1 cellular context compared by ENCODE assay signal in the genomic region with DNA sequence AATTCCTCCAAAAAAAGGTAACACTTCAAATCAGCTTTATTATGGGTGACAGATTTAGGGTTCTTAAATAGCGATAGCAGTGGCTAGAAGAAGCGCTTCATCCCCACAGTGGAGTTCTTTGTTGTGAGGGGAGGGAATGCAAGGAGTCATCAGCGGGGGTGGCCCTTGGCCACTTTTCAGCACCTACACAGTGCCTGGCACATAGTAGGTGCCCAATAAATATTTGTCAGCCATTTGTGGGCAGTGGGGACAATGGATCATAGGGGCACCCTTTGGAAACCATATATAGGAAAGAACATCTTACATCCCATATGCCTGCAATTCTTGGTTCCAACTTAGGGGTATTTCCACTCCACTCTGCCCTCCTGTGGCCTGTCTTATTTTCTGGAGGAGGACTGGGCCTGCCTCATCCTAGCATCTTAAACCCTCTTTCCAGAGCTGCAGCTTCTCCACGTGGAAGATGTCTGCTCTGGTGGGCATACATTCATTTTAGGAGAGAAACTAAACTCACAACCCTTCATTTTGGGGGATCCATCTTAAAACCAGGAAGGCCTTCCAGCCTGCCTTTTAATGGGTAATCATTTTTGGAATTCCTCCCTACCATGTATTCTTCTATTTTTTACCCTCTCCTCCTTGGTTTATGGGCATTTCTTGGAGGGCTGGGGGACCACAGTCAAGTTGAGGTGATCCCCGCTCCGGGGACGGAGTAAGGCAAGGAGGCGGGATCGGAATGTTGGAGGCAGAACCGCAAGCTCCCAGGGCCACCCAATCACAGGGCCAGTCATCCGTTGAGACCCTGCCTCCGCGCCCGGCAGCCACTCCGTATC.
TF ChIP-seq lines count a peak whose summit lies in the region.

No MANE protein-coding gene starts in this region.

TF ChIP-seq in HepG2, 621 proteins besides CTCF, POLR2A, EP300 and RAD21 (continued from another document and continues in another):
- TF ChIP-seq ZNF687 (CRISPR knock-in tag; IDR thresholded peaks at IDR 0.05) (no peak), DPF2 (CRISPR knock-in tag; IDR thresholded peaks at IDR 0.05; ENCODE audit: borderline replicate concordance, low read depth) (no peak), TOE1 (CRISPR knock-in tag; IDR thresholded peaks at IDR 0.05) (no peak), ZNF446 (CRISPR knock-in tag; IDR thresholded peaks at IDR 0.05) (no peak), NR0B2 (CRISPR knock-in tag; IDR thresholded peaks at IDR 0.05) (no peak), KLF16 (CRISPR knock-in tag; IDR thresholded peaks at IDR 0.05) (no peak), PHF21A (CRISPR knock-in tag; IDR thresholded peaks at IDR 0.05) (no peak), MXI1 (IDR thresholded peaks at IDR 0.05; ENCODE audit: borderline replicate concordance, low read depth, low read length) (no peak), FOXJ3 (CRISPR knock-in tag; IDR thresholded peaks at IDR 0.05; ENCODE audit: borderline replicate concordance) (no peak), NR2F2 (IDR thresholded peaks at IDR 0.05; ENCODE audit: borderline replicate concordance, low read depth) (no peak), BORCS8-MEF2B (CRISPR knock-in tag; IDR thresholded peaks at IDR 0.05) (no peak), RBAK (CRISPR knock-in tag; IDR thresholded peaks at IDR 0.05) (no peak), TAF15 (IDR thresholded peaks at IDR 0.05; ENCODE audit: low read depth, low read length, poor library complexity, severe bottlenecking) (no peak), ZKSCAN1 (IDR thresholded peaks at IDR 0.05; ENCODE audit: low read length) (peak; percentile 86), ZNF775 (CRISPR knock-in tag; IDR thresholded peaks at IDR 0.05; ENCODE audit: borderline replicate concordance) (no peak), MYPOP (CRISPR knock-in tag; IDR thresholded peaks at IDR 0.05) (no peak; the same call in 1 of the 2 replicates), ZNF780A (CRISPR knock-in tag; IDR thresholded peaks at IDR 0.05) (no peak), ZNF235 (CRISPR knock-in tag; IDR thresholded peaks at IDR 0.05; ENCODE audit: borderline replicate concordance) (no peak), ZNF382 (CRISPR knock-in tag; IDR thresholded peaks at IDR 0.05; ENCODE audit: borderline replicate concordance) (no peak), POLR2AphosphoS2 (IDR thresholded peaks at IDR 0.05; ENCODE audit: low read depth, low read length) (no peak), ZBTB20 (CRISPR knock-in tag; IDR thresholded peaks at IDR 0.05; ENCODE audit: borderline replicate concordance, low read depth) (no peak), ZNF772 (CRISPR knock-in tag; IDR thresholded peaks at IDR 0.05) (no peak; the same call in 1 of the 2 replicates), EED (CRISPR knock-in tag; IDR thresholded peaks at IDR 0.05) (no peak), ZNF121 (CRISPR knock-in tag; IDR thresholded peaks at IDR 0.05) (no peak), MTF1 (CRISPR knock-in tag; IDR thresholded peaks at IDR 0.05) (no peak), SIX1 (CRISPR knock-in tag; IDR thresholded peaks at IDR 0.05; ENCODE audit: borderline replicate concordance) (0 out of 2 replicates have a peak, but pooled peaks have one; percentile 12), ZNF556 (CRISPR knock-in tag; IDR thresholded peaks at IDR 0.05; ENCODE audit: borderline replicate concordance) (no peak), TEAD3 (CRISPR knock-in tag; optimal IDR thresholded peaks at IDR 0.05; ENCODE audit: borderline replicate concordance) (peak; percentile 79), HHEX (CRISPR knock-in tag; IDR thresholded peaks at IDR 0.05) (no peak), TEF (CRISPR knock-in tag; IDR thresholded peaks at IDR 0.05) (0 out of 2 replicates have a peak, but pooled peaks have one; percentile 22), CHD4 (IDR thresholded peaks at IDR 0.05; ENCODE audit: borderline replicate concordance, low read length) (peak; percentile 80), ZNF703 (CRISPR knock-in tag; IDR thresholded peaks at IDR 0.05; ENCODE audit: borderline replicate concordance) (no peak)
- TF ChIP-seq, protein P1, sequence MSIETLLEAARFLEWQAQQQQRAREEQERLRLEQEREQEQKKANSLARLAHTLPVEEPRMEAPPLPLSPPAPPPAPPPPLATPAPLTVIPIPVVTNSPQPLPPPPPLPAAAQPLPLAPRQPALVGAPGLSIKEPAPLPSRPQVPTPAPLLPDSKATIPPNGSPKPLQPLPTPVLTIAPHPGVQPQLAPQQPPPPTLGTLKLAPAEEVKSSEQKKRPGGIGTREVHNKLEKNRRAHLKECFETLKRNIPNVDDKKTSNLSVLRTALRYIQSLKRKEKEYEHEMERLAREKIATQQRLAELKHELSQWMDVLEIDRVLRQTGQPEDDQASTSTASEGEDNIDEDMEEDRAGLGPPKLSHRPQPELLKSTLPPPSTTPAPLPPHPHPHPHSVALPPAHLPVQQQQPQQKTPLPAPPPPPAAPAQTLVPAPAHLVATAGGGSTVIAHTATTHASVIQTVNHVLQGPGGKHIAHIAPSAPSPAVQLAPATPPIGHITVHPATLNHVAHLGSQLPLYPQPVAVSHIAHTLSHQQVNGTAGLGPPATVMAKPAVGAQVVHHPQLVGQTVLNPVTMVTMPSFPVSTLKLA (IDR thresholded peaks at IDR 0.05): no peak
- TF ChIP-seq, protein P2, sequence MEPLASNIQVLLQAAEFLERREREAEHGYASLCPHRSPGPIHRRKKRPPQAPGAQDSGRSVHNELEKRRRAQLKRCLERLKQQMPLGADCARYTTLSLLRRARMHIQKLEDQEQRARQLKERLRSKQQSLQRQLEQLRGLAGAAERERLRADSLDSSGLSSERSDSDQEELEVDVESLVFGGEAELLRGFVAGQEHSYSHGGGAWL (CRISPR knock-in tag; IDR thresholded peaks at IDR 0.05): no peak
- TF ChIP-seq, protein P3, sequence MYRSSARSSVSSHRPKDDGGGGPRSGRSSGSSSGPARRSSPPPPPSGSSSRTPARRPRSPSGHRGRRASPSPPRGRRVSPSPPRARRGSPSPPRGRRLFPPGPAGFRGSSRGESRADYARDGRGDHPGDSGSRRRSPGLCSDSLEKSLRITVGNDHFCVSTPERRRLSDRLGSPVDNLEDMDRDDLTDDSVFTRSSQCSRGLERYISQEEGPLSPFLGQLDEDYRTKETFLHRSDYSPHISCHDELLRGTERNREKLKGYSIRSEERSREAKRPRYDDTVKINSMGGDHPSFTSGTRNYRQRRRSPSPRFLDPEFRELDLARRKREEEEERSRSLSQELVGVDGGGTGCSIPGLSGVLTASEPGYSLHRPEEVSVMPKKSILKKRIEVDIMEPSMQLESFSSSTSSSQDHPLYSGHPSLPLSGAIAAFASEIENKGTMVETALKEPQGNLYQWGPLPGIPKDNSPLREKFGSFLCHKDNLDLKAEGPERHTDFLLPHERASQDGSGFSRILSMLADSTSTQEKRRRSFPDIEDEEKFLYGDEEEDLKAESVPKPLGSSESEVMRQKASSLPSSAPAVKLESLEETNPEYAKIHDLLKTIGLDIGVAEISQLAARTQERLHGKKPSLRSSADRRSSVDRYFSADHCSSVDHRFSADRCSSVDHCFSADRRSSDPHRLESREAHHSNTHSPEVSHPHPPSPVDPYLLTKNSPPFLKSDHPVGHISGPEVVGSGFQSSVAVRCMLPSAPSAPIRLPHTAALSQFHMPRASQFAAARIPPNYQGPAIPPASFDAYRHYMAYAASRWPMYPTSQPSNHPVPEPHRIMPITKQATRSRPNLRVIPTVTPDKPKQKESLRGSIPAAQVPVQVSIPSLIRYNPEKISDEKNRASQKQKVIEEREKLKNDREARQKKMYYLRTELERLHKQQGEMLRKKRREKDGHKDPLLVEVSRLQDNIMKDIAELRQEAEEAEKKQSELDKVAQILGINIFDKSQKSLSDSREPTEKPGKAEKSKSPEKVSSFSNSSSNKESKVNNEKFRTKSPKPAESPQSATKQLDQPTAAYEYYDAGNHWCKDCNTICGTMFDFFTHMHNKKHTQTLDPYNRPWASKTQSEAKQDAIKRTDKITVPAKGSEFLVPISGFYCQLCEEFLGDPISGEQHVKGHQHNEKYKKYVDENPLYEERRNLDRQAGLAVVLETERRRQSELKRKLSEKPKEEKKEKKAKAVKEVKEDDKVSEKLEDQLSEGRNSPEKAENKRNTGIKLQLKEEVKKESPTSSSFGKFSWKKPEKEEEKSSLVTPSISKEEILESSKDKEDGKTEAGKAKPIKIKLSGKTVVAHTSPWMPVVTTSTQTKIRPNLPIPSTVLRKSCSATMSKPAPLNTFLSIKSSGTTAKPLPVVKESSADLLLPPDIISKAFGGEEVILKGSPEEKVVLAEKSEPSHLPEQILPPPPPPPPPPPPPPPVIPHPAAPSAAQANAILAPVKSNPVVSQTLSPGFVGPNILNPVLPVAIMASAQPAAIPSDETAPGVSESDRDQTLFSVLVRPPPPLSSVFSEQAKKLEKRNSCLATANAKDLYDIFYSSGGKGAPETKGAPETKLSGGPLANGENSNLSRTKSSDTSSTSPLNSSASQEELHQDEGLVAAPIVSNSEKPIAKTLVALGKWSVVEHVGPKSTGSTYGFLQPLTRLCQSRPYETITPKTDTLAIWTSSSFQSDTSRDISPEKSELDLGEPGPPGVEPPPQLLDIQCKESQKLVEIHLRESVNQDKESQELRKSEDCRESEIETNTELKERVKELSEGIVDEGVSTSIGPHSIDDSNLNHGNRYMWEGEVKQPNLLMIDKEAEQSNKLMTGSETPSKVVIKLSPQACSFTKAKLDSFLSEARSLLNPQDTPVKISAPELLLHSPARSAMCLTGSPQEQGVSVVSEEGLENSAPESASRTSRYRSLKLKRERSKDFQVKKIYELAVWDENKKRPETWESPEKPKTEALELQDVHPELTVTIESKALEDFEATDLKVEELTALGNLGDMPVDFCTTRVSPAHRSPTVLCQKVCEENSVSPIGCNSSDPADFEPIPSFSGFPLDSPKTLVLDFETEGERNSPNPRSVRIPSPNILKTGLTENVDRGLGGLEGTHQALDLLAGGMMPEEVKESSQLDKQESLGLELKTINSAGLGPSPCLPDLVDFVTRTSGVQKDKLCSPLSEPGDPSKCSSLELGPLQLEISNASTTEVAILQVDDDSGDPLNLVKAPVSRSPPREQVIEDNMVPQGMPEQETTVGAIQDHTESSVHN (CRISPR knock-in tag; IDR thresholded peaks at IDR 0.05): no peak
- TF ChIP-seq, protein P4, sequence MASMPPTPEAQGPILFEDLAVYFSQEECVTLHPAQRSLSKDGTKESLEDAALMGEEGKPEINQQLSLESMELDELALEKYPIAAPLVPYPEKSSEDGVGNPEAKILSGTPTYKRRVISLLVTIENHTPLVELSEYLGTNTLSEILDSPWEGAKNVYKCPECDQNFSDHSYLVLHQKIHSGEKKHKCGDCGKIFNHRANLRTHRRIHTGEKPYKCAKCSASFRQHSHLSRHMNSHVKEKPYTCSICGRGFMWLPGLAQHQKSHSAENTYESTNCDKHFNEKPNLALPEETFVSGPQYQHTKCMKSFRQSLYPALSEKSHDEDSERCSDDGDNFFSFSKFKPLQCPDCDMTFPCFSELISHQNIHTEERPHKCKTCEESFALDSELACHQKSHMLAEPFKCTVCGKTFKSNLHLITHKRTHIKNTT (CRISPR knock-in tag; IDR thresholded peaks at IDR 0.05): no peak
- TF ChIP-seq, protein P5, sequence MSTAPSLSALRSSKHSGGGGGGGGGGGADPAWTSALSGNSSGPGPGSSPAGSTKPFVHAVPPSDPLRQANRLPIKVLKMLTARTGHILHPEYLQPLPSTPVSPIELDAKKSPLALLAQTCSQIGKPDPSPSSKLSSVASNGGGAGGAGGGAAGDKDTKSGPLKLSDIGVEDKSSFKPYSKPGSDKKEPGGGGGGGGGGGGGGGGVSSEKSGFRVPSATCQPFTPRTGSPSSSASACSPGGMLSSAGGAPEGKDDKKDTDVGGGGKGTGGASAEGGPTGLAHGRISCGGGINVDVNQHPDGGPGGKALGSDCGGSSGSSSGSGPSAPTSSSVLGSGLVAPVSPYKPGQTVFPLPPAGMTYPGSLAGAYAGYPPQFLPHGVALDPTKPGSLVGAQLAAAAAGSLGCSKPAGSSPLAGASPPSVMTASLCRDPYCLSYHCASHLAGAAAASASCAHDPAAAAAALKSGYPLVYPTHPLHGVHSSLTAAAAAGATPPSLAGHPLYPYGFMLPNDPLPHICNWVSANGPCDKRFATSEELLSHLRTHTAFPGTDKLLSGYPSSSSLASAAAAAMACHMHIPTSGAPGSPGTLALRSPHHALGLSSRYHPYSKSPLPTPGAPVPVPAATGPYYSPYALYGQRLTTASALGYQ (CRISPR knock-in tag; IDR thresholded peaks at IDR 0.05): no peak
